Comparison of ENCODE assay signal across 16 cellular contexts in the genomic region with DNA sequence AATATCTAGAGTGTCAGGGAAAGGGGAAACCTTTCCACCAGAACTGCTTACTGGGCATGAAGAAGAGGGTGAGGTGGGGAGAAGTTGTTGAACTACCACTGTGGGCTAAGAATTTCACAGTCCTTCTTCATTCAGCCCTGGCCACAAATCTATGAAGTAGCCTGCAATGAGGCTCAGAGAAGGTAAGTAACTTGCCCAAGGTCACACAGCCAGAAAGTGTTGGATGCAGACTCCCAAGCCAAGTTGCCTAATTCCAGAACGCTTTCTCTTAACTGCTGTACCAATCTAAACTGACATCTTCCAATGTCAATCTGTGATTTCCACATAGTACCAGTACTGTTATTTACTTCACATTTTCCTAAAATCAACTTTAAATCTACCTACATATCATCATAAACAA. TPM values are rescaled to one million over a fixed set of nuclear protein-coding genes. Genes with fewer than 3 reads are reported as not detected.
"Had no signal": no experiment of that assay in that cellular context is flagged by ENCODE, and none has a peak within 500 bp of the region (broad histone marks: within the 10 kb centered on the region; RNA-seq: fewer than 3 reads in every experiment).

No MANE protein-coding gene starts in this region.

- DNase-seq: activated CD4-positive, alpha-beta T cell treated with anti-CD3 and anti-CD28 coated beads for 36 hours; activated CD4-positive, alpha-beta T cell treated with anti-CD3 and anti-CD28 coated beads, Interleukin-2, amount 50 U/mL, for 1 hour; activated effector memory CD4-positive, alpha-beta T cell treated with anti-CD3 and anti-CD28 coated beads, Interleukin-2, amount 50 U/mL, for 16 hours; activated naive CD4-positive, alpha-beta T cell treated with Interleukin-2 at 50 U/mL for 16 hours; activated T-cell treated with anti-CD3 and anti-CD28 coated beads, Interleukin-2, amount 50 U/mL, for 4 hours; Peyer's patch; Right ventricle myocardium superior; T-helper 1 cell had no signal

- H3K9me3 ChIP-seq: SJCRH30, SK-N-SH had no signal

- H3K4me1 ChIP-seq: SJCRH30 had no signal

- H3K4me2 ChIP-seq: SK-N-SH had no signal

- H3K36me3 ChIP-seq: brain microvascular endothelial cell, cardiac muscle cell, Peyer's patch, SJCRH30, WERI-Rb-1 had no signal

- H3K36me3 Mint-ChIP-seq: activated naive CD4-positive, alpha-beta T cell treated with anti-CD3 and anti-CD28 coated beads, Interleukin-2, amount 50 U/mL, for 72 hours had no signal

- H3K9me3 Mint-ChIP-seq: activated naive CD4-positive, alpha-beta T cell treated with anti-CD3 and anti-CD28 coated beads, Interleukin-2, amount 50 U/mL, for 72 hours; activated T-cell treated with anti-CD3 and anti-CD28 coated beads, Interleukin-2, amount 50 U/mL, for 4 hours; T-helper 2 cell treated with Interferon-gamma antibody and Interleukin-4, amounts not matched to agents 5 μg/mL and 100 μg/mL, for 36 hours had no signal

- H3K9ac ChIP-seq: SK-N-SH had no signal

- H3K4me3 ChIP-seq: cardiac muscle cell, Peyer's patch, SJCRH30 had no signal

- H3K27ac Mint-ChIP-seq: activated CD4-positive, alpha-beta T cell treated with anti-CD3 and anti-CD28 coated beads for 36 hours; T-helper 2 cell treated with Interferon-gamma antibody and Interleukin-4, amounts not matched to agents 5 μg/mL and 100 μg/mL, for 36 hours had no signal

- H3K27me3 ChIP-seq: Peyer's patch had no signal

- H3K4me3 Mint-ChIP-seq: activated CD4-positive, alpha-beta T cell treated with anti-CD3 and anti-CD28 coated beads for 36 hours; activated T-cell treated with anti-CD3 and anti-CD28 coated beads, Interleukin-2, amount 50 U/mL, for 4 hours; T-helper 2 cell treated with Interferon-gamma antibody and Interleukin-4, amounts not matched to agents 5 μg/mL and 100 μg/mL, for 36 hours had no signal

- H3K27ac ChIP-seq: brain microvascular endothelial cell, cardiac muscle cell, Peyer's patch, RWPE1, SJCRH30, WERI-Rb-1 had no signal

RNA-seq across cellular contexts. Expression of gene CYP1A1, which starts 2.1 kb away (rescaled TPM):
- total RNA-seq: SJCRH30 had no signal

RNA-seq across cellular contexts. Expression of gene CYP1A2, which starts 25.5 kb away (rescaled TPM):
- total RNA-seq: activated CD4-positive, alpha-beta T cell treated with anti-CD3 and anti-CD28 coated beads for 36 hours; activated naive CD4-positive, alpha-beta T cell treated with anti-CD3 and anti-CD28 coated beads, Interleukin-2, amount 50 U/mL, for 72 hours; cardiac muscle cell; Peyer's patch; Right ventricle myocardium superior; SJCRH30 had no signal
- polyA plus RNA-seq: cardiac muscle cell, SK-N-SH had no signal
